In the genomic region with DNA sequence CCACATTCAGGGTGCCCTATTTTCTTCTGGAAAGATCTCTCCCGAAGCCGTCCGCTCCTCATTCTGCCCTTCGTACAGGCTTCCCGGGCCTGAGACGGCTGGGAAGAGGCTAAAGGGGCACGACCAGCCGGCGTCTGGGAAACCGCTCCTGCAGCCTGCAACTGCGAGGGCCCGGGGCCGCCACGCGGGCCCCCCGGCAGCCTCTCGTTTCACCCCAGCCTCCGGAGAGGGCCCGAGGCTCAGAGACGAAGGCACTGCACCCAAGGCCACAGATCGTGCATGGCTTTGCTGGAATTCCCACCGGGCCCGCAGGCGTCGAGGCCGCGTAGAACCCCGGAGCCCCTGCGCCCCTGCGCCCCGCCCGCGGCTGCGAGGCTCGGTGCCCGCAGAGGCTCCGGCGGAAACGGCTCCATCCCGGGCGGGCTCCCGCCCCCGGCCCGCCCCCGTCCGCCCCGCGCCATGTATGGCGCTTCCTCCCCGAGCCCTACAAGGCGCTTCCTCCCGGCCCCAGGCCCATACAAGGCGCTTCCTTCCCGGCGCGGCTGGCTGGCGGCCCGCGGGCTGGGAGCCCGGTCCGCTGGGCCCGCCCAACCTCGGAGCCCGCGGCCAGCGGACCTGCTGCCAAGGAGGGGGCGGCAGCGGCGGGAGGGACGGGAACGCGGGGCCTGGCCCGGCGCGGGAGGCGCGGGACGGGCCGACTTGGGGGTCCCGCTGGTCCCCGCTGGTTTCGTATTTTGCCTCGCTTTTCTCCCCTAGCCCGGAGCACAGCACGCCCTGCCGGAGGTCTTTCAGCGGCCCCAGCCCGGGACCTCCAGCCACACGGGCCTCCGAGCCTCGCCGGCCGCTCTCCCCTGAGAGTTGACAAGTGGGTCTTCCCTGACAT, we compare ENCODE assay signal across 1 cellular context.
TF ChIP-seq lines count a peak whose summit lies in the region.

No MANE protein-coding gene starts in this region.

TF ChIP-seq in HepG2, 621 proteins besides CTCF, POLR2A, EP300 and RAD21 (continued from another document and continues in another):
- TF ChIP-seq ZNF20 (CRISPR knock-in tag; IDR thresholded peaks at IDR 0.05) (no peak), ZNF772 (CRISPR knock-in tag; IDR thresholded peaks at IDR 0.05) (no peak; the same call in 1 of the 2 replicates), SOX13 (IDR thresholded peaks at IDR 0.05) (no peak), SOX13 (CRISPR knock-in tag; conservative IDR thresholded peaks at IDR 0.05 in 1 of 2, IDR thresholded peaks at IDR 0.05 in 1 of 2) (no peak), ZMYM3 (CRISPR knock-in tag; IDR thresholded peaks at IDR 0.05) (no peak), MAFF (IDR thresholded peaks at IDR 0.05; ENCODE audit: low read depth, low read length) (no peak), TOPORS (CRISPR knock-in tag; IDR thresholded peaks at IDR 0.05) (peak; percentile 62; the same call in 1 of the 2 replicates), ZNF619 (CRISPR knock-in tag; IDR thresholded peaks at IDR 0.05) (no peak), RFX3 (CRISPR knock-in tag; IDR thresholded peaks at IDR 0.05) (no peak), ZNF180 (CRISPR knock-in tag; IDR thresholded peaks at IDR 0.05; ENCODE audit: borderline replicate concordance, low read depth) (no peak), ZNF766 (CRISPR knock-in tag; IDR thresholded peaks at IDR 0.05; ENCODE audit: borderline replicate concordance) (peak; percentile 36; the same call in 1 of the 2 replicates), ELF1 (CRISPR knock-in tag; IDR thresholded peaks at IDR 0.05) (no peak), ZNF362 (CRISPR knock-in tag; IDR thresholded peaks at IDR 0.05; ENCODE audit: borderline replicate concordance) (0 out of 2 replicates have a peak, but pooled peaks have one; percentile 22), HMGA1 (CRISPR knock-in tag; conservative IDR thresholded peaks at IDR 0.05) (no peak), CERS6 (CRISPR knock-in tag; IDR thresholded peaks at IDR 0.05) (no peak), HNRNPK (IDR thresholded peaks at IDR 0.05; ENCODE audit: low read depth, low read length, poor library complexity, severe bottlenecking) (peak; percentile 58), ATAD3A (CRISPR knock-in tag; IDR thresholded peaks at IDR 0.05) (no peak), ZNF337 (CRISPR knock-in tag; IDR thresholded peaks at IDR 0.05; ENCODE audit: borderline replicate concordance, low read depth) (peak; percentile 61; the same call in 1 of the 2 replicates), DR1 (CRISPR knock-in tag; IDR thresholded peaks at IDR 0.05) (peak; percentile 11; the same call in 1 of the 2 replicates), ZNF264 (CRISPR knock-in tag; IDR thresholded peaks at IDR 0.05) (no peak), MIER2 (CRISPR knock-in tag; IDR thresholded peaks at IDR 0.05) (no peak), NCOR1 (IDR thresholded peaks at IDR 0.05; ENCODE audit: borderline replicate concordance, low read length) (no peak), ZBTB49 (CRISPR knock-in tag; IDR thresholded peaks at IDR 0.05; ENCODE audit: borderline replicate concordance) (no peak), ZNF496 (CRISPR knock-in tag; IDR thresholded peaks at IDR 0.05; ENCODE audit: insufficient replicate concordance) (no peak), TFDP1 (CRISPR knock-in tag; IDR thresholded peaks at IDR 0.05; ENCODE audit: borderline replicate concordance) (peak; percentile 68; the same call in 1 of the 2 replicates), ZNF746 (CRISPR knock-in tag; IDR thresholded peaks at IDR 0.05) (no peak), ZNF552 (CRISPR knock-in tag; IDR thresholded peaks at IDR 0.05; ENCODE audit: borderline replicate concordance) (no peak), NFYB (CRISPR knock-in tag; IDR thresholded peaks at IDR 0.05) (no peak), ZNF800 (CRISPR knock-in tag; IDR thresholded peaks at IDR 0.05) (no peak), KMT2B (CRISPR knock-in tag; IDR thresholded peaks at IDR 0.05) (no peak), ZMYM2 (CRISPR knock-in tag; IDR thresholded peaks at IDR 0.05) (no peak), ZNF296 (CRISPR knock-in tag; conservative IDR thresholded peaks at IDR 0.05) (no peak), PHB2 (IDR thresholded peaks at IDR 0.05; ENCODE audit: partially characterized antibody) (no peak), TBX3 (IDR thresholded peaks at IDR 0.05; ENCODE audit: borderline replicate concordance) (no peak), SRF (IDR thresholded peaks at IDR 0.05; ENCODE audit: low read depth, low read length) (peak; percentile 100), TMF1 (CRISPR knock-in tag; IDR thresholded peaks at IDR 0.05; ENCODE audit: low read depth) (peak; percentile 65; the same call in 1 of the 2 replicates), HDAC2 (CRISPR knock-in tag; IDR thresholded peaks at IDR 0.05) (no peak), ZFP36 (IDR thresholded peaks at IDR 0.05; ENCODE audit: borderline replicate concordance, low read depth, low read length, partially characterized antibody) (peak; percentile 88), ATRX (CRISPR knock-in tag; IDR thresholded peaks at IDR 0.05; ENCODE audit: borderline replicate concordance) (no peak), RFX5 (IDR thresholded peaks at IDR 0.05; ENCODE audit: low read depth, low read length) (no peak)
- TF ChIP-seq, protein P1, sequence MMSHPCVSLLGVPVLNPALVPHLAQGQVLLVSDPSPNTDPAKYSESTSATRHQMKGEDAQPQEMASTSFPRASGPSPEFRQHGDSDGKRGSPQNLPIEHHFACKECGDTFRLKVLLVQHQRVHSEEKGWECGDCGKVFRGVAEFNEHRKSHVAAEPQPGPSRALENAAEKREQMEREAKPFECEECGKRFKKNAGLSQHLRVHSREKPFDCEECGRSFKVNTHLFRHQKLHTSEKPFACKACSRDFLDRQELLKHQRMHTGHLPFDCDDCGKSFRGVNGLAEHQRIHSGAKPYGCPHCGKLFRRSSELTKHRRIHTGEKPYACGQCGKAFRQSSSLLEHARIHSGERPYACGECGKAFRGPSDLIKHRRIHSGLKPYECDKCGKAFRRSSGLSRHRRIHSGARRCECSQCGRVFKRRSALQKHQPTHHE (CRISPR knock-in tag; IDR thresholded peaks at IDR 0.05; ENCODE audit: borderline replicate concordance), result peak; percentile 31; the same call in 1 of the 2 replicates
- TF ChIP-seq, protein P2, sequence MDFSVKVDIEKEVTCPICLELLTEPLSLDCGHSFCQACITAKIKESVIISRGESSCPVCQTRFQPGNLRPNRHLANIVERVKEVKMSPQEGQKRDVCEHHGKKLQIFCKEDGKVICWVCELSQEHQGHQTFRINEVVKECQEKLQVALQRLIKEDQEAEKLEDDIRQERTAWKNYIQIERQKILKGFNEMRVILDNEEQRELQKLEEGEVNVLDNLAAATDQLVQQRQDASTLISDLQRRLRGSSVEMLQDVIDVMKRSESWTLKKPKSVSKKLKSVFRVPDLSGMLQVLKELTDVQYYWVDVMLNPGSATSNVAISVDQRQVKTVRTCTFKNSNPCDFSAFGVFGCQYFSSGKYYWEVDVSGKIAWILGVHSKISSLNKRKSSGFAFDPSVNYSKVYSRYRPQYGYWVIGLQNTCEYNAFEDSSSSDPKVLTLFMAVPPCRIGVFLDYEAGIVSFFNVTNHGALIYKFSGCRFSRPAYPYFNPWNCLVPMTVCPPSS (IDR thresholded peaks at IDR 0.05), result no peak
- TF ChIP-seq, protein P3, sequence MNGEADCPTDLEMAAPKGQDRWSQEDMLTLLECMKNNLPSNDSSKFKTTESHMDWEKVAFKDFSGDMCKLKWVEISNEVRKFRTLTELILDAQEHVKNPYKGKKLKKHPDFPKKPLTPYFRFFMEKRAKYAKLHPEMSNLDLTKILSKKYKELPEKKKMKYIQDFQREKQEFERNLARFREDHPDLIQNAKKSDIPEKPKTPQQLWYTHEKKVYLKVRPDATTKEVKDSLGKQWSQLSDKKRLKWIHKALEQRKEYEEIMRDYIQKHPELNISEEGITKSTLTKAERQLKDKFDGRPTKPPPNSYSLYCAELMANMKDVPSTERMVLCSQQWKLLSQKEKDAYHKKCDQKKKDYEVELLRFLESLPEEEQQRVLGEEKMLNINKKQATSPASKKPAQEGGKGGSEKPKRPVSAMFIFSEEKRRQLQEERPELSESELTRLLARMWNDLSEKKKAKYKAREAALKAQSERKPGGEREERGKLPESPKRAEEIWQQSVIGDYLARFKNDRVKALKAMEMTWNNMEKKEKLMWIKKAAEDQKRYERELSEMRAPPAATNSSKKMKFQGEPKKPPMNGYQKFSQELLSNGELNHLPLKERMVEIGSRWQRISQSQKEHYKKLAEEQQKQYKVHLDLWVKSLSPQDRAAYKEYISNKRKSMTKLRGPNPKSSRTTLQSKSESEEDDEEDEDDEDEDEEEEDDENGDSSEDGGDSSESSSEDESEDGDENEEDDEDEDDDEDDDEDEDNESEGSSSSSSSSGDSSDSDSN (CRISPR knock-in tag; IDR thresholded peaks at IDR 0.05), result peak; percentile 29; the same call in 1 of the 2 replicates
